Comparison of ENCODE assay signal across 1 cellular context in the genomic region with DNA sequence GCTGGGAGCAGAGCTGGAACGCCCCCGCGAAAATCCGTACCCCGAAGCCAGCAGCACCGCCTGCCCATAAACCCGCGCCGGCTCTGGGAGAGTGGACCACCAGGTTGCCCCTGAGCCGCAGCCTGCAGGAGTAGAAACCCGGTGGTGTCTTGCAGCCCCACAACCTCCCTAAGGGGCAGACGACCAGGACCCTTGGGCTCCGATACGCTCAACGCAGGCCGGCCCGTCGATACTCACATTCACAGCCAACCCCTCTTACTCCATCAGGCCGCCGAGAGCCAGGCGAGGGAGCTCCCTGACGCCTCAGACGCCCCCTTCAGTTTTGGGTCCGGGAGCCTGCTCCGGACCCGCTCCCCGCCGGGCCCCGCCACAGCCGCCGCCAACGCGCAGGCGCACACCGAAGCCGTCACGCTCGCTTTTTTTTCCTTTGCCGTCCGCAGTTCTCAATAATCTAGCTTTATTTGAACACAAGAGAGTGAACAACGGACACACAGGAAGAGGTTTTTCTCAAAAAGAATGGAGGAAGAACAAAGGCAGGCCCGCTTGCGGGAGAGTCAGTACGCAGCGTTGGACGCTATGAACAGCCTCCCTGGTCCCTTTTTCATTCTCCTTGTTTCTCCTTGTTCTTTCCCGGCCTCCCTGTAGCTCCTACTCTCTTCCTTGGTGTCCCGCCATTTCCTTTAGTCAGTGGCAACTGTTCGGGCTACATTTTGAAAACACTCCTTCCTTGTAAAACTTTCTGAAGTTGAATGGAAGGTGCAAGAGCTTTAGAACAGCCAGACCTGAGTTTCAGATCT.
TF ChIP-seq lines count a peak whose summit lies in the region.

ZNF106 (minus strand) TSS at position 399 of the 797 bp plus-strand sequence. CDS start 18,852 bp downstream, outside the sequence.

TF ChIP-seq in HepG2, 621 proteins besides CTCF, POLR2A, EP300 and RAD21 (continued from another document and continues in another):
- TF ChIP-seq, protein P1, sequence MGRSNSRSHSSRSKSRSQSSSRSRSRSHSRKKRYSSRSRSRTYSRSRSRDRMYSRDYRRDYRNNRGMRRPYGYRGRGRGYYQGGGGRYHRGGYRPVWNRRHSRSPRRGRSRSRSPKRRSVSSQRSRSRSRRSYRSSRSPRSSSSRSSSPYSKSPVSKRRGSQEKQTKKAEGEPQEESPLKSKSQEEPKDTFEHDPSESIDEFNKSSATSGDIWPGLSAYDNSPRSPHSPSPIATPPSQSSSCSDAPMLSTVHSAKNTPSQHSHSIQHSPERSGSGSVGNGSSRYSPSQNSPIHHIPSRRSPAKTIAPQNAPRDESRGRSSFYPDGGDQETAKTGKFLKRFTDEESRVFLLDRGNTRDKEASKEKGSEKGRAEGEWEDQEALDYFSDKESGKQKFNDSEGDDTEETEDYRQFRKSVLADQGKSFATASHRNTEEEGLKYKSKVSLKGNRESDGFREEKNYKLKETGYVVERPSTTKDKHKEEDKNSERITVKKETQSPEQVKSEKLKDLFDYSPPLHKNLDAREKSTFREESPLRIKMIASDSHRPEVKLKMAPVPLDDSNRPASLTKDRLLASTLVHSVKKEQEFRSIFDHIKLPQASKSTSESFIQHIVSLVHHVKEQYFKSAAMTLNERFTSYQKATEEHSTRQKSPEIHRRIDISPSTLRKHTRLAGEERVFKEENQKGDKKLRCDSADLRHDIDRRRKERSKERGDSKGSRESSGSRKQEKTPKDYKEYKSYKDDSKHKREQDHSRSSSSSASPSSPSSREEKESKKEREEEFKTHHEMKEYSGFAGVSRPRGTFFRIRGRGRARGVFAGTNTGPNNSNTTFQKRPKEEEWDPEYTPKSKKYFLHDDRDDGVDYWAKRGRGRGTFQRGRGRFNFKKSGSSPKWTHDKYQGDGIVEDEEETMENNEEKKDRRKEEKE (IDR thresholded peaks at IDR 0.05) = no peak
- TF ChIP-seq YY1 (IDR thresholded peaks at IDR 0.05; ENCODE audit: insufficient read depth, insufficient replicate concordance, low read depth, low read length) = peak; percentile 83
- peak; percentile 79; the same call in 1 of the 2 replicates for TF ChIP-seq ZNF710 (CRISPR knock-in tag; IDR thresholded peaks at IDR 0.05; ENCODE audit: borderline replicate concordance)
- TF ChIP-seq ZNF234 (CRISPR knock-in tag; conservative IDR thresholded peaks at IDR 0.05) = no peak
- TF ChIP-seq NFE2 (CRISPR knock-in tag; IDR thresholded peaks at IDR 0.05) = no peak
- TF ChIP-seq XBP1 (CRISPR knock-in tag; IDR thresholded peaks at IDR 0.05) = no peak
- TF ChIP-seq, protein P2, sequence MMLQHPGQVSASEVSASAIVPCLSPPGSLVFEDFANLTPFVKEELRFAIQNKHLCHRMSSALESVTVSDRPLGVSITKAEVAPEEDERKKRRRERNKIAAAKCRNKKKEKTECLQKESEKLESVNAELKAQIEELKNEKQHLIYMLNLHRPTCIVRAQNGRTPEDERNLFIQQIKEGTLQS (CRISPR knock-in tag; IDR thresholded peaks at IDR 0.05) = no peak
- TF ChIP-seq GATA4 (IDR thresholded peaks at IDR 0.05; ENCODE audit: borderline replicate concordance, low read depth) = peak; percentile 70
- TF ChIP-seq CENPX (CRISPR knock-in tag; IDR thresholded peaks at IDR 0.05) = no peak
- peak; percentile 43; the same call in 1 of the 2 replicates for TF ChIP-seq ZBTB7B (CRISPR knock-in tag; IDR thresholded peaks at IDR 0.05)
- no peak; the same call in 1 of the 2 replicates for TF ChIP-seq ZNF777 (CRISPR knock-in tag; IDR thresholded peaks at IDR 0.05)
- TF ChIP-seq ZBTB34 (CRISPR knock-in tag; IDR thresholded peaks at IDR 0.05) = peak; percentile 38; the same call in 1 of the 2 replicates
- TF ChIP-seq MLLT10 (CRISPR knock-in tag; IDR thresholded peaks at IDR 0.05) = no peak
- no peak; the same call in 1 of the 2 replicates for TF ChIP-seq ZNF83 (CRISPR knock-in tag; IDR thresholded peaks at IDR 0.05; ENCODE audit: borderline replicate concordance)
- no peak for TF ChIP-seq RNF219 (CRISPR knock-in tag; IDR thresholded peaks at IDR 0.05)
- no peak for TF ChIP-seq RFX5 (IDR thresholded peaks at IDR 0.05; ENCODE audit: low read depth, low read length)
- TF ChIP-seq ZMYM2 (CRISPR knock-in tag; IDR thresholded peaks at IDR 0.05) = no peak
- TF ChIP-seq SKI (IDR thresholded peaks at IDR 0.05; ENCODE audit: partially characterized antibody) = peak; percentile 41
- TF ChIP-seq ARNTL (CRISPR knock-in tag; IDR thresholded peaks at IDR 0.05) = 0 out of 2 replicates have a peak, but pooled peaks have one; percentile 8
- TF ChIP-seq ZNF496 (CRISPR knock-in tag; IDR thresholded peaks at IDR 0.05; ENCODE audit: insufficient replicate concordance) = no peak
- TF ChIP-seq ZBTB21 (CRISPR knock-in tag; IDR thresholded peaks at IDR 0.05) = no peak
- TF ChIP-seq KDM6A (CRISPR knock-in tag; IDR thresholded peaks at IDR 0.05; ENCODE audit: low read depth) = no peak
- no peak for TF ChIP-seq ZNF562 (CRISPR knock-in tag; IDR thresholded peaks at IDR 0.05; ENCODE audit: borderline replicate concordance)
- TF ChIP-seq ZNF441 (CRISPR knock-in tag; IDR thresholded peaks at IDR 0.05; ENCODE audit: borderline replicate concordance) = peak; percentile 84
- peak; percentile 78; the same call in 1 of the 2 replicates for TF ChIP-seq SNAPC5 (CRISPR knock-in tag; IDR thresholded peaks at IDR 0.05; ENCODE audit: borderline replicate concordance)
- peak; percentile 91 for TF ChIP-seq KMT2A (CRISPR knock-in tag; IDR thresholded peaks at IDR 0.05)
- peak; percentile 42; the same call in 1 of the 2 replicates for TF ChIP-seq ZBTB20 (CRISPR knock-in tag; IDR thresholded peaks at IDR 0.05; ENCODE audit: borderline replicate concordance, low read depth)
- TF ChIP-seq STAG1 (CRISPR knock-in tag; IDR thresholded peaks at IDR 0.05) = no peak
- 0 out of 2 replicates have a peak, but pooled peaks have one; percentile 52 for TF ChIP-seq ZNF569 (CRISPR knock-in tag; IDR thresholded peaks at IDR 0.05; ENCODE audit: borderline replicate concordance)
- TF ChIP-seq FOXM1 (CRISPR knock-in tag; IDR thresholded peaks at IDR 0.05) = no peak
- TF ChIP-seq SP1 (IDR thresholded peaks at IDR 0.05) = no peak
- peak; percentile 50; the same call in 1 of the 2 replicates for TF ChIP-seq SP1 (CRISPR knock-in tag; IDR thresholded peaks at IDR 0.05)
- TF ChIP-seq ONECUT2 (CRISPR knock-in tag; IDR thresholded peaks at IDR 0.05) = peak; percentile 22; the same call in 1 of the 2 replicates
- TF ChIP-seq POLR2G (IDR thresholded peaks at IDR 0.05; ENCODE audit: low read depth, low read length) = peak; percentile 96
- 0 out of 2 replicates have a peak, but pooled peaks have one; percentile 34 for TF ChIP-seq HDAC6 (IDR thresholded peaks at IDR 0.05; ENCODE audit: low read depth, low read length)
- TF ChIP-seq ZNF792 (CRISPR knock-in tag; IDR thresholded peaks at IDR 0.05) = no peak
- no peak for TF ChIP-seq ZC3H13 (CRISPR knock-in tag; IDR thresholded peaks at IDR 0.05)
- TF ChIP-seq FOXA1 (IDR thresholded peaks at IDR 0.05) = no peak
- no peak for TF ChIP-seq FOXA1 (CRISPR knock-in tag; IDR thresholded peaks at IDR 0.05)
- peak; percentile 64; the same call in 1 of the 2 replicates for TF ChIP-seq HDAC2 (CRISPR knock-in tag; IDR thresholded peaks at IDR 0.05)
- no peak for TF ChIP-seq ZNF597 (CRISPR knock-in tag; IDR thresholded peaks at IDR 0.05)
- no peak for TF ChIP-seq DRAP1 (CRISPR knock-in tag; IDR thresholded peaks at IDR 0.05)
- no peak for TF ChIP-seq ZSCAN29 (CRISPR knock-in tag; conservative IDR thresholded peaks at IDR 0.05)
- no peak for TF ChIP-seq MBNL3 (CRISPR knock-in tag; conservative IDR thresholded peaks at IDR 0.05)
- TF ChIP-seq FLYWCH1 (CRISPR knock-in tag; IDR thresholded peaks at IDR 0.05) = no peak
- TF ChIP-seq ZNF10 (CRISPR knock-in tag; IDR thresholded peaks at IDR 0.05; ENCODE audit: borderline replicate concordance, low read depth) = no peak
- TF ChIP-seq HES4 (CRISPR knock-in tag; IDR thresholded peaks at IDR 0.05; ENCODE audit: borderline replicate concordance) = 0 out of 2 replicates have a peak, but pooled peaks have one; percentile 45
- TF ChIP-seq HOXA5 (CRISPR knock-in tag; IDR thresholded peaks at IDR 0.05) = peak; percentile 82; the same call in 1 of the 2 replicates
